In genomic region chr17:58658804-58659713, GRCh38 we compare ENCODE assay signal across 8 cellular contexts. TPM values are rescaled to one million over a fixed set of nuclear protein-coding genes. Genes with fewer than 3 reads are reported as not detected.
DNase-seq lines count a peak whose midpoint lies in the region; ATAC-seq and TF ChIP-seq lines count a peak whose summit lies in the region.

No MANE protein-coding gene starts in this region.

- H3K36me3 ChIP-seq in KMS-11 (ENCODE audit: insufficient read depth) (no peaks in the 10 kb centered on the region), Peyer's patch (no peaks in the 10 kb centered on the region)

- H3K4me3 ChIP-seq in KMS-11 (IDR thresholded peaks at IDR 0.05; ENCODE audit: insufficient read depth, low read depth, low read length) (no peak overlapping the region), Peyer's patch (peak overlapping the region; percentile 31 to 51 (median 40))

- peak; percentile 82 for DNase-seq in DMS114 treated with DMSO at 0.1 percent for 48 hours (lab: John Stamatoyannopoulos, UW; ENCODE audit: unreplicated experiment)
- peak; percentile 54 to 91 (median 74) for DNase-seq in Peyer's patch
- DNase-seq in activated T-helper 1 cell treated with anti-CD3 and anti-CD28 coated beads, Interleukin-2, amount 50 U/mL, for 16 hours (ENCODE audit: low read depth in 1 of 2, low spot score in 1 of 2): peak; percentile 20 to 58
- peak; percentile 95 for DNase-seq in fibroblast of peridontal ligament (ENCODE audit: extremely low read depth)
- peak; percentile 33 to 93 (median 86) for DNase-seq in naive thymus-derived CD8-positive, alpha-beta T cell

- peaks cover 11 to 22% (median 18%) of the 10 kb centered on the region in 4 donors for H3K4me1 Mint-ChIP-seq in naive thymus-derived CD8-positive, alpha-beta T cell
- peaks cover 14% of the 10 kb centered on the region for H3K4me1 Mint-ChIP-seq in stimulated activated memory B cell treated with anti-CD40 and anti-IgM and Interleukin-4, amounts not matched to agents 10 μg/mL and 1 μg/mL and 100 μg/mL, for 72 hours

- H4K20me1 ChIP-seq in KMS-11 (ENCODE audit: insufficient read depth): no peaks in the 10 kb centered on the region

- peaks cover 27% of the 10 kb centered on the region for H3K4me1 ChIP-seq in KMS-11 (ENCODE audit: low read depth, poor library complexity, severe bottlenecking)
- no peaks in the 10 kb centered on the region for H3K4me1 ChIP-seq in Peyer's patch

- H3K9me3 Mint-ChIP-seq in naive thymus-derived CD8-positive, alpha-beta T cell: peaks cover 0 to 2% (median 0%) of the 10 kb centered on the region in 9 donors
- H3K9me3 Mint-ChIP-seq in stimulated activated memory B cell treated with anti-CD40 and anti-IgM and Interleukin-4, amounts not matched to agents 10 μg/mL and 1 μg/mL and 100 μg/mL, for 72 hours: no peaks in the 10 kb centered on the region

- H2AFZ ChIP-seq in KMS-11 (ENCODE audit: low read depth): peak overlapping the region; percentile 93

- peaks cover 0 to 4% (median 0%) of the 10 kb centered on the region in 3 donors for H3K36me3 Mint-ChIP-seq in naive thymus-derived CD8-positive, alpha-beta T cell
- H3K36me3 Mint-ChIP-seq in stimulated activated memory B cell treated with anti-CD40 and anti-IgM and Interleukin-4, amounts not matched to agents 10 μg/mL and 1 μg/mL and 100 μg/mL, for 72 hours: no peaks in the 10 kb centered on the region

- H3K4me3 Mint-ChIP-seq in naive thymus-derived CD8-positive, alpha-beta T cell: peak overlapping the region; percentile 74 to 91 (median 86)
- H3K4me3 Mint-ChIP-seq in stimulated activated memory B cell treated with anti-CD40 and anti-IgM and Interleukin-4, amounts not matched to agents 10 μg/mL and 1 μg/mL and 100 μg/mL, for 72 hours: peak overlapping the region; percentile 69

- H3K27ac ChIP-seq in KMS-11: peak overlapping the region; percentile 96
- H3K27ac ChIP-seq in Peyer's patch: peak overlapping the region; percentile 53 to 86 (median 74)

- peak; percentile 71 for ATAC-seq in GM21576 (IDR thresholded peaks at IDR 0.05; ENCODE audit: unreplicated experiment)
- ATAC-seq in naive thymus-derived CD8-positive, alpha-beta T cell: peak; percentile 82 to 84
- ATAC-seq in stimulated activated memory B cell treated with anti-CD40 and anti-IgM and Interleukin-4, amounts not matched to agents 10 μg/mL and 1 μg/mL and 100 μg/mL, for 72 hours: peak; percentile 92

- peak overlapping the region; percentile 96 for H3K9ac ChIP-seq in KMS-11

- H3K27ac Mint-ChIP-seq in naive thymus-derived CD8-positive, alpha-beta T cell: peak overlapping the region; percentile 97 to 100 (median 99)
- peak overlapping the region; percentile 98 for H3K27ac Mint-ChIP-seq in stimulated activated memory B cell treated with anti-CD40 and anti-IgM and Interleukin-4, amounts not matched to agents 10 μg/mL and 1 μg/mL and 100 μg/mL, for 72 hours

- TF ChIP-seq CTCF in KMS-11 (conservative IDR thresholded peaks at IDR 0.05; ENCODE audit: low read depth, low read length): no peak
- peak in 1 of 6 experiments; percentile 17 for TF ChIP-seq CTCF in Peyer's patch (IDR thresholded peaks at IDR 0.05)

- no peaks in the 10 kb centered on the region for H3K27me3 Mint-ChIP-seq in naive thymus-derived CD8-positive, alpha-beta T cell
- H3K27me3 Mint-ChIP-seq in stimulated activated memory B cell treated with anti-CD40 and anti-IgM and Interleukin-4, amounts not matched to agents 10 μg/mL and 1 μg/mL and 100 μg/mL, for 72 hours: no peaks in the 10 kb centered on the region

- H3K27me3 ChIP-seq in KMS-11 (ENCODE audit: insufficient read depth, low read depth) (no peaks in the 10 kb centered on the region), Peyer's patch (no peaks in the 10 kb centered on the region)

- peak overlapping the region; percentile 62 for H3K4me2 ChIP-seq in KMS-11

- peak; percentile 98 for TF ChIP-seq POLR2A in Peyer's patch (IDR thresholded peaks at IDR 0.05)

- H3K79me2 ChIP-seq in KMS-11 (ENCODE audit: insufficient read depth, low read depth): no peaks in the 10 kb centered on the region

- no peaks in the 10 kb centered on the region for H3K9me3 ChIP-seq in Peyer's patch

- POLR2A ChIA-PET in naive thymus-derived CD8-positive, alpha-beta T cell (lab: Charles Lee): interaction anchor here (0.6 to 2.6 kb wide), 8 partner anchors 8 to 106 kb away, joined by 3 to 18 read pairs (median 4); partner anchors contain the start of gene TEX14

RNA-seq across cellular contexts. Expression of gene TEX14, which starts 32.8 kb away (rescaled TPM):
- total RNA-seq in Peyer's patch: under 1 TPM in 1 of 4 donors, not detected in 3; 0.13 TPM
- 1 to 10 TPM; 1.1 to 1.3 TPM for total RNA-seq in naive thymus-derived CD8-positive, alpha-beta T cell
- polyA plus RNA-seq in naive thymus-derived CD8-positive, alpha-beta T cell: under 1 TPM in 2 of 3 donors, not detected in 1; 0.24 to 0.56 TPM

RNA-seq across cellular contexts. Expression of gene RAD51C, which starts 33.3 kb away (rescaled TPM):
- total RNA-seq in Peyer's patch: 10 to 100 TPM in 1 of 4 donors, 1 to 10 TPM in 3; 4.0 to 41.3 (median 8.3) TPM
- total RNA-seq in naive thymus-derived CD8-positive, alpha-beta T cell: 10 to 100 TPM; 25.9 to 31.0 TPM
- polyA plus RNA-seq in naive thymus-derived CD8-positive, alpha-beta T cell: 10 to 100 TPM; 46.6 to 50.7 (median 47.9) TPM

Comparison
In these comparisons a context has a peak if more than half of its experiments do, and no peak if none do; other contexts are left out.
1. DNase-seq: peak in every context shown above with its lines; median percentile 95 in fibroblast of peridontal ligament; 86 in naive thymus-derived CD8-positive, alpha-beta T cell; 82 in DMS114 treated with DMSO at 0.1 percent for 48 hours; 74 in Peyer's patch; 39 in activated T-helper 1 cell treated with anti-CD3 and anti-CD28 coated beads, Interleukin-2, amount 50 U/mL, for 16 hours.